Comparison of ENCODE assay signal across 21 cellular contexts in the genomic region with DNA sequence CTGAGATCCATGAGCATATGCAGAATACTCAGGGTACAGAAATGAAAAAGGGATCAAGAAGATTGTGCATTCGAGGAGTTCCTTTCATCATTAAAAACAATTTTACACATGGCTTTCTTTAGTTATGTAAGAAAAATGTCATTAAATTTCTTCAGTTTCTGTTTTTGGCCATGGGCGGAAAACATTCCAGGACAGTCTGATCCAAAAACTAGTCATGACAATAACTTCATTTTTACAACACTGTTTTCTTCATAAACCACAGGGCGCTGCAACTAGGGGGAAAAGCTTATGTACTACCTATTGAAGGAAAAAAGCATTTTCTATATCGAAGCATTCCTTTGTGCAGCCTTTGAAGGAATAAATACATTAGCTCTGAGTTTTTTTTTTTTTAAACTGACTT.
"Had no signal": no experiment of that assay in that cellular context is flagged by ENCODE, and none has a peak within 500 bp of the region (broad histone marks: within the 10 kb centered on the region; RNA-seq: fewer than 3 reads in every experiment).

No MANE protein-coding gene starts in this region.

- ATAC-seq: activated CD8-positive, alpha-beta T cell treated with anti-CD3 and anti-CD28 coated beads for 36 hours; activated T-helper 17 cell treated with anti-CD3 and anti-CD28 coated beads, Interleukin-2, amount 50 U/mL, for 72 hours; natural killer cell treated with Interleukin-12 subunit alpha and Interleukin-12 subunit beta and Interleukin-15 and Interleukin-18, amount 100 ng/mL, for 72 hours; right lobe of liver had no signal

- H3K9me3 Mint-ChIP-seq: activated CD4-positive, alpha-beta T cell treated with anti-CD3 and anti-CD28 coated beads, Interleukin-2, amount 10 ng/mL, durations not matched to agents 24 days and 14 days; activated CD8-positive, alpha-beta T cell treated with anti-CD3 and anti-CD28 coated beads for 36 hours; activated T-helper 17 cell treated with anti-CD3 and anti-CD28 coated beads, Interleukin-2, amount 50 U/mL, for 72 hours; central memory CD8-positive, alpha-beta T cell; natural killer cell treated with Interleukin-12 subunit alpha and Interleukin-12 subunit beta and Interleukin-15 and Interleukin-18, amount 100 ng/mL, for 72 hours had no signal

- DNase-seq: activated CD4-positive, alpha-beta T cell treated with anti-CD3 and anti-CD28 coated beads, Interleukin-2, amount 10 ng/mL, durations not matched to agents 24 days and 14 days; activated CD4-positive, CD25-positive, alpha-beta regulatory T cell; activated CD8-positive, alpha-beta T cell treated with anti-CD3 and anti-CD28 coated beads for 36 hours; activated naive CD4-positive, alpha-beta T cell; activated T-cell treated with anti-CD3 and anti-CD28 coated beads, Interleukin-2, amount 50 U/mL, for 1 hour; anterior cingulate cortex; colonic mucosa; endodermal cell; foreskin fibroblast; right lobe of liver; stimulated activated naive CD4-positive, alpha-beta T cell treated with Interleukin-2 at 50 U/mL for 16 hours; substantia nigra; T-helper 1 cell; T-helper 9 cell; tibial artery had no signal

- H3K36me3 Mint-ChIP-seq: brain; natural killer cell treated with Interleukin-12 subunit alpha and Interleukin-12 subunit beta and Interleukin-15 and Interleukin-18, amount 100 ng/mL, for 72 hours had no signal

- H3K27ac ChIP-seq: colonic mucosa, parathyroid adenoma, right lobe of liver had no signal

- H3K36me3 ChIP-seq: colonic mucosa, right lobe of liver had no signal

- H3K4me1 Mint-ChIP-seq: activated T-helper 17 cell treated with anti-CD3 and anti-CD28 coated beads, Interleukin-2, amount 50 U/mL, for 72 hours; brain; central memory CD8-positive, alpha-beta T cell; endodermal cell had no signal

- H3K27ac Mint-ChIP-seq: activated CD4-positive, alpha-beta T cell treated with anti-CD3 and anti-CD28 coated beads, Interleukin-2, amount 10 ng/mL, durations not matched to agents 24 days and 14 days; activated CD8-positive, alpha-beta T cell treated with anti-CD3 and anti-CD28 coated beads for 36 hours; activated T-helper 17 cell treated with anti-CD3 and anti-CD28 coated beads, Interleukin-2, amount 50 U/mL, for 72 hours; brain; endodermal cell; mesothelial cell of epicardium; natural killer cell treated with Interleukin-12 subunit alpha and Interleukin-12 subunit beta and Interleukin-15 and Interleukin-18, amount 100 ng/mL, for 72 hours had no signal

- H3K9ac ChIP-seq: parathyroid adenoma had no signal

- H3K27me3 Mint-ChIP-seq: brain had no signal

- H3K9me3 ChIP-seq: colonic mucosa, right lobe of liver, tibial artery had no signal

- H3K4me1 ChIP-seq: colonic mucosa, parathyroid adenoma had no signal

- H3K27me3 ChIP-seq: colonic mucosa, right lobe of liver, tibial artery had no signal

- H3K4me3 Mint-ChIP-seq: activated CD4-positive, alpha-beta T cell treated with anti-CD3 and anti-CD28 coated beads, Interleukin-2, amount 10 ng/mL, durations not matched to agents 24 days and 14 days; activated CD8-positive, alpha-beta T cell treated with anti-CD3 and anti-CD28 coated beads for 36 hours; activated T-helper 17 cell treated with anti-CD3 and anti-CD28 coated beads, Interleukin-2, amount 50 U/mL, for 72 hours; brain; central memory CD8-positive, alpha-beta T cell; endodermal cell; mesothelial cell of epicardium; natural killer cell treated with Interleukin-12 subunit alpha and Interleukin-12 subunit beta and Interleukin-15 and Interleukin-18, amount 100 ng/mL, for 72 hours had no signal

- H3K4me3 ChIP-seq: colonic mucosa, right lobe of liver, tibial artery had no signal
